Comparison of ENCODE assay signal across 8 cellular contexts in genomic region chr12:82686223-82687019, GRCh38. TPM values are rescaled to one million over a fixed set of nuclear protein-coding genes. Genes with fewer than 3 reads are reported as not detected.
DNase-seq lines count a peak whose midpoint lies in the region; ATAC-seq and TF ChIP-seq lines count a peak whose summit lies in the region.

TSS of gene TMTC2 (plus strand) at chr12:82686906.

- peak within 1 kb of the TSS; percentile 85 for H3K4me3 ChIP-seq in DOHH2 (ENCODE audit: low read length)
- peak within 1 kb of the TSS; percentile 91 for H3K4me3 ChIP-seq in GM23338
- peak within 1 kb of the TSS; percentile 98 for H3K4me3 ChIP-seq in Karpas-422 (ENCODE audit: low read length)

- no peaks in the 10 kb centered on the region for H4K20me1 ChIP-seq in DOHH2 (ENCODE audit: control insufficient read depth, insufficient read depth, low read depth, low read length)
- H4K20me1 ChIP-seq in GM23338 (replicated peaks; ENCODE audit: insufficient read depth): peaks cover 11% of the 10 kb centered on the region; the same call in 1 of the 2 replicates
- no peaks in the 10 kb centered on the region for H4K20me1 ChIP-seq in Karpas-422 (ENCODE audit: insufficient read depth, low read depth, low read length)

- H2AFZ ChIP-seq in GM23338 (peak within 1 kb of the TSS; percentile 99), Karpas-422 (ENCODE audit: low read length) (peak within 1 kb of the TSS; percentile 99)

- DNase-seq in GM23338 (ENCODE audit: low spot score) (peak; percentile 93), Karpas-422 (peak; percentile 95), RWPE1 (ENCODE audit: low spot score) (peak; percentile 99), fibroblast of peridontal ligament (ENCODE audit: extremely low read depth) (peak; percentile 78)
- DNase-seq in activated T-helper 9 cell treated with anti-CD3 and anti-CD28 coated beads, Interleukin-2, amount 50 U/mL, for 16 hours (ENCODE audit: low read depth): peak; percentile 85
- peak; percentile 93 for DNase-seq in natural killer cell treated with Interleukin-12 subunit alpha and Interleukin-12 subunit beta and Interleukin-15 and Interleukin-18, amount 100 ng/mL, for 72 hours (ENCODE audit: low spot score)
- DNase-seq in stimulated activated naive CD4-positive, alpha-beta T cell (lab: John Stamatoyannopoulos, UW): peak; percentile 75 to 85 (median 82)

- H3F3A ChIP-seq in DOHH2 (ENCODE audit: control insufficient read depth, insufficient read depth) (no peaks in the 10 kb centered on the region), GM23338 (replicated peaks; ENCODE audit: low read depth) (no peaks in the 10 kb centered on the region; the same call in 1 of the 2 replicates)

- ATAC-seq in GM23338: peak; percentile 89
- peak; percentile 98 for ATAC-seq in natural killer cell treated with Interleukin-12 subunit alpha and Interleukin-12 subunit beta and Interleukin-15 and Interleukin-18, amount 100 ng/mL, for 72 hours

- H3K36me3 ChIP-seq in DOHH2 (ENCODE audit: control insufficient read depth, low read length): no peaks in the 10 kb centered on the region
- no peaks in the 10 kb centered on the region for H3K36me3 ChIP-seq in GM23338 (ENCODE audit: insufficient read depth)
- no peaks in the 10 kb centered on the region for H3K36me3 ChIP-seq in Karpas-422 (ENCODE audit: insufficient read depth, low read length)

- H3K79me2 ChIP-seq in DOHH2 (ENCODE audit: control insufficient read depth, low read length): peaks cover 5% of the 10 kb centered on the region
- peaks cover 7% of the 10 kb centered on the region; the same call in 1 of the 2 replicates for H3K79me2 ChIP-seq in GM23338 (replicated peaks; ENCODE audit: insufficient read depth)
- no peaks in the 10 kb centered on the region for H3K79me2 ChIP-seq in Karpas-422 (ENCODE audit: low read length)

- H3K4me1 Mint-ChIP-seq in GM23338: peaks cover 28% of the 10 kb centered on the region
- peaks cover 21 to 22% of the 10 kb centered on the region in 2 donors for H3K4me1 Mint-ChIP-seq in natural killer cell treated with Interleukin-12 subunit alpha and Interleukin-12 subunit beta and Interleukin-15 and Interleukin-18, amount 100 ng/mL, for 72 hours (ENCODE audit: low read depth in 2 of 2)

- CTCF ChIA-PET in RWPE1 (lab: Yijun Ruan, JAX): interaction anchor here (0.5 to 1.2 kb wide), 9 partner anchors 9 to 1110 kb away, joined by 3 to 8 read pairs (median 3); no protein-coding TSS in a partner anchor

- H3K27ac Mint-ChIP-seq in GM23338: peak within 1 kb of the TSS; percentile 34; the same call in 1 of the 2 replicates
- peak within 1 kb of the TSS; percentile 86 to 92 for H3K27ac Mint-ChIP-seq in natural killer cell treated with Interleukin-12 subunit alpha and Interleukin-12 subunit beta and Interleukin-15 and Interleukin-18, amount 100 ng/mL, for 72 hours

- H3K4me3 Mint-ChIP-seq in GM23338: peak within 1 kb of the TSS; percentile 88
- H3K4me3 Mint-ChIP-seq in natural killer cell treated with Interleukin-12 subunit alpha and Interleukin-12 subunit beta and Interleukin-15 and Interleukin-18, amount 100 ng/mL, for 72 hours: peak within 1 kb of the TSS; percentile 99

- no peaks in the 10 kb centered on the region; the same call in 1 of the 2 replicates for H3K27me3 ChIP-seq in DOHH2 (ENCODE audit: control insufficient read depth, low read length)
- H3K27me3 ChIP-seq in GM23338 (ENCODE audit: insufficient read depth): peaks cover 16% of the 10 kb centered on the region
- no peaks in the 10 kb centered on the region; the same call in 1 of the 2 replicates for H3K27me3 ChIP-seq in Karpas-422 (ENCODE audit: low read length)

- H3K27me3 Mint-ChIP-seq in GM23338 (ENCODE audit: insufficient read depth, low read depth, poor library complexity): peaks cover 18% of the 10 kb centered on the region
- H3K27me3 Mint-ChIP-seq in natural killer cell treated with Interleukin-12 subunit alpha and Interleukin-12 subunit beta and Interleukin-15 and Interleukin-18, amount 100 ng/mL, for 72 hours: peaks cover 0 to 16% of the 10 kb centered on the region in 2 donors

- H3K9me3 ChIP-seq in DOHH2 (ENCODE audit: control insufficient read depth, insufficient read depth, low read length): no peaks in the 10 kb centered on the region
- no peaks in the 10 kb centered on the region for H3K9me3 ChIP-seq in Karpas-422 (ENCODE audit: low read length)

- H3K4me1 ChIP-seq in DOHH2 (ENCODE audit: control insufficient read depth, low read length) (peaks cover 52% of the 10 kb centered on the region), GM23338 (ENCODE audit: insufficient read depth) (peaks cover 15% of the 10 kb centered on the region; the same call in 1 of the 2 replicates), Karpas-422 (ENCODE audit: low read length) (peaks cover 64% of the 10 kb centered on the region)

- H3K9me3 Mint-ChIP-seq in GM23338: no peaks in the 10 kb centered on the region
- H3K9me3 Mint-ChIP-seq in natural killer cell treated with Interleukin-12 subunit alpha and Interleukin-12 subunit beta and Interleukin-15 and Interleukin-18, amount 100 ng/mL, for 72 hours: no peaks in the 10 kb centered on the region

- POLR2A ChIA-PET in RWPE1 (lab: Yijun Ruan, JAX; ENCODE audit: low non-redundant PET): no interaction called here

- peak within 1 kb of the TSS; percentile 69 for H3K9ac ChIP-seq in Karpas-422 (ENCODE audit: low read length)

- H3K27ac ChIP-seq in DOHH2 (ENCODE audit: low read depth, low read length): peak within 1 kb of the TSS; percentile 45
- 0 out of 2 replicates have a peak within 1 kb of the TSS, but pooled peaks have one; percentile 64 for H3K27ac ChIP-seq in GM23338 (ENCODE audit: low read depth)
- no peak within 1 kb of the TSS for H3K27ac ChIP-seq in Karpas-422 (ENCODE audit: low read length)
- H3K27ac ChIP-seq in RWPE1: peak within 1 kb of the TSS; percentile 81

- no peaks in the 10 kb centered on the region for H3K36me3 Mint-ChIP-seq in GM23338 (ENCODE audit: low read depth)
- H3K36me3 Mint-ChIP-seq in natural killer cell treated with Interleukin-12 subunit alpha and Interleukin-12 subunit beta and Interleukin-15 and Interleukin-18, amount 100 ng/mL, for 72 hours: no peaks in the 10 kb centered on the region

- H3K9me2 ChIP-seq in DOHH2 (replicated peaks; ENCODE audit: control insufficient read depth, low read length) (no peaks in the 10 kb centered on the region), GM23338 (ENCODE audit: insufficient read depth) (no peaks in the 10 kb centered on the region), Karpas-422 (replicated peaks; ENCODE audit: insufficient read depth, low read length) (no peaks in the 10 kb centered on the region)

- TF ChIP-seq CTCF in DOHH2 (IDR thresholded peaks at IDR 0.05; ENCODE audit: low read depth, low read length, poor library complexity, severe bottlenecking) (no peak), GM23338 (conservative IDR thresholded peaks at IDR 0.05; ENCODE audit: low read depth in 2 of 2) (no peak), RWPE1 (conservative IDR thresholded peaks at IDR 0.05; ENCODE audit: low read depth) (no peak)

- H3K4me2 ChIP-seq in DOHH2 (ENCODE audit: low read length) (peak within 1 kb of the TSS; percentile 78), GM23338 (peak within 1 kb of the TSS; percentile 93), Karpas-422 (ENCODE audit: low read depth, low read length, poor library complexity, severe bottlenecking) (peak within 1 kb of the TSS; percentile 93)

TF ChIP-seq in GM23338, 12 proteins besides CTCF, POLR2A, EP300 and RAD21:
- TF ChIP-seq CREB1 (CRISPR knock-in tag; IDR thresholded peaks at IDR 0.05; ENCODE audit: low read depth) (no peak), EZH2phosphoT487 (IDR thresholded peaks at IDR 0.05; ENCODE audit: unreplicated experiment) (no peak), POLR2AphosphoS5 (IDR thresholded peaks at IDR 0.05; ENCODE audit: low read depth) (peak; percentile 80), EZH2 (IDR thresholded peaks at IDR 0.05; ENCODE audit: low read depth, unreplicated experiment) (no peak), ETS1 (IDR thresholded peaks at IDR 0.05) (no peak)

RNA-seq across cellular contexts. Expression of gene TMTC2, which starts in this region (rescaled TPM):
- total RNA-seq in GM23338 (2014; rRNA removed; shearing (Covaris generic)): 6.5 and 7.8 TPM in 2 replicates
- polyA plus RNA-seq in GM23338 (2016; fragmentation: Nextera tagmentation; extraction: Ambion mirVana): 0.57 and 0.83 TPM in 2 replicates
- 3.2 and 5.0 TPM in 2 replicates for total RNA-seq in Karpas-422 (2014; rRNA removed; shearing (Covaris generic); ENCODE audit: low replicate concordance)
- total RNA-seq in natural killer cell treated with Interleukin-12 subunit alpha and Interleukin-12 subunit beta and Interleukin-15 and Interleukin-18, amount 100 ng/mL, for 72 hours: 1 to 10 TPM; 1.6 to 2.5 TPM
